In the genomic region with DNA sequence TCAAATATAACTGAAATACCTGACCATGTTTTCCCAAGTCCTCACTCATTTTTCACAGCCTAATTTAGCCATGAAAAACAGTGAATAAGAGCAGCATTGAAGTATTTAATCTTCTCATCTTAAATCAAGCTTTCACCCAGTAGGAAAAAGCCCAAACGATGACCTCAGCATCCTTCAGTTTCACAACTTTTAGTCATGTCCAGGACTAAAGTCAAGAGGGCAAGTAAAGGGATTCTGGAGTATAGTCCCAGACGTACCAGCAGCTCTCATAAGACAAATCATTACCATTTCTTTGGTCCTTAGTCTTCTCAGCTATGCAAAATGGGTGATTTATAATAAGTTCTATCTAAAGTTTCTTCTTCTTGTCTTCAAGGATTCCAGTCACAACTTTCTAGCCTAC, we compare ENCODE assay signal across 23 cellular contexts.
"Had no signal": no experiment of that assay in that cellular context is flagged by ENCODE, and none has a peak within 500 bp of the region (broad histone marks: within the 10 kb centered on the region; RNA-seq: fewer than 3 reads in every experiment).

No MANE protein-coding gene starts in this region.

- H3K9ac ChIP-seq: SK-N-SH had no signal

- H3K27me3 Mint-ChIP-seq: activated naive CD4-positive, alpha-beta T cell treated with anti-CD3 and anti-CD28 coated beads, Interleukin-2, amount 10 ng/mL, durations not matched to agents 7 days and 5 days; activated naive CD8-positive, alpha-beta T cell treated with anti-CD3 and anti-CD28 coated beads for 36 hours had no signal

- DNase-seq: activated CD4-positive, alpha-beta T cell treated with anti-CD3 and anti-CD28 coated beads for 4 hours; activated CD4-positive, CD25-positive, alpha-beta regulatory T cell; activated CD8-positive, alpha-beta memory T cell treated with anti-CD3 and anti-CD28 coated beads, Interleukin-2, amount 50 U/mL, for 4 hours; activated CD8-positive, alpha-beta T cell treated with anti-CD3 and anti-CD28 coated beads for 36 hours; activated gamma-delta T cell treated with Interleukin-2 at 50 U/mL for 16 hours; activated naive CD4-positive, alpha-beta T cell treated with anti-CD3 and anti-CD28 coated beads, Interleukin-2, amount 10 ng/mL, durations not matched to agents 7 days and 5 days; activated naive CD8-positive, alpha-beta T cell treated with anti-CD3 and anti-CD28 coated beads for 36 hours; activated T-cell treated with anti-CD3 and anti-CD28 coated beads, Interleukin-2, amount 50 U/mL, for 72 hours; Kasumi-1; KBM-7; NCI-H1105 treated with DMSO at 0.1 percent for 48 hours; NCI-H146; NCI-H187 treated with DMSO at 0.1 percent for 48 hours; NCI-H2081 treated with DMSO at 0.1 percent for 48 hours; NCI-H446; NCI-H524 treated with DMSO at 0.1 percent for 48 hours; NCI-H774; SJCRH30; SK-N-SH; T-helper 1 cell had no signal

- H3K4me1 Mint-ChIP-seq: activated naive CD4-positive, alpha-beta T cell treated with anti-CD3 and anti-CD28 coated beads, Interleukin-2, amount 10 ng/mL, durations not matched to agents 7 days and 5 days; activated naive CD8-positive, alpha-beta T cell treated with anti-CD3 and anti-CD28 coated beads for 36 hours had no signal

- H3K36me3 Mint-ChIP-seq: activated naive CD4-positive, alpha-beta T cell treated with anti-CD3 and anti-CD28 coated beads, Interleukin-2, amount 10 ng/mL, durations not matched to agents 7 days and 5 days; activated naive CD8-positive, alpha-beta T cell treated with anti-CD3 and anti-CD28 coated beads for 36 hours had no signal

- H3K27ac Mint-ChIP-seq: activated CD8-positive, alpha-beta T cell treated with anti-CD3 and anti-CD28 coated beads for 36 hours; activated naive CD4-positive, alpha-beta T cell treated with anti-CD3 and anti-CD28 coated beads, Interleukin-2, amount 10 ng/mL, durations not matched to agents 7 days and 5 days; activated naive CD8-positive, alpha-beta T cell treated with anti-CD3 and anti-CD28 coated beads for 36 hours; activated T-cell treated with anti-CD3 and anti-CD28 coated beads, Interleukin-2, amount 50 U/mL, for 72 hours; activated T-helper 2 cell treated with anti-CD3 and anti-CD28 coated beads, Interferon-gamma antibody, Interleukin-2, Interleukin-4, amounts not matched to agents 10 μg/mL and 5 μg/mL and 100 μg/mL, durations not matched to agents 14 hours and 24 hours and 36 hours had no signal

- ATAC-seq: activated CD8-positive, alpha-beta T cell treated with anti-CD3 and anti-CD28 coated beads for 36 hours; activated T-cell treated with anti-CD3 and anti-CD28 coated beads, Interleukin-2, amount 50 U/mL, for 72 hours had no signal

- H3K27me3 ChIP-seq: breast epithelium, SJCRH30 had no signal

- H3K4me3 Mint-ChIP-seq: activated CD8-positive, alpha-beta T cell treated with anti-CD3 and anti-CD28 coated beads for 36 hours; activated naive CD4-positive, alpha-beta T cell treated with anti-CD3 and anti-CD28 coated beads, Interleukin-2, amount 10 ng/mL, durations not matched to agents 7 days and 5 days; activated naive CD8-positive, alpha-beta T cell treated with anti-CD3 and anti-CD28 coated beads for 36 hours; activated T-cell treated with anti-CD3 and anti-CD28 coated beads, Interleukin-2, amount 50 U/mL, for 72 hours had no signal

- H3K36me3 ChIP-seq: breast epithelium, SJCRH30 had no signal

- H3K9me3 Mint-ChIP-seq: activated CD8-positive, alpha-beta T cell treated with anti-CD3 and anti-CD28 coated beads for 36 hours; activated naive CD4-positive, alpha-beta T cell treated with anti-CD3 and anti-CD28 coated beads, Interleukin-2, amount 10 ng/mL, durations not matched to agents 7 days and 5 days; activated naive CD8-positive, alpha-beta T cell treated with anti-CD3 and anti-CD28 coated beads for 36 hours; activated T-cell treated with anti-CD3 and anti-CD28 coated beads, Interleukin-2, amount 50 U/mL, for 72 hours; activated T-helper 2 cell treated with anti-CD3 and anti-CD28 coated beads, Interferon-gamma antibody, Interleukin-2, Interleukin-4, amounts not matched to agents 10 μg/mL and 5 μg/mL and 100 μg/mL, durations not matched to agents 14 hours and 24 hours and 36 hours had no signal

- H3K9me3 ChIP-seq: breast epithelium, SJCRH30, SK-N-SH had no signal

- H3K4me3 ChIP-seq: breast epithelium, SJCRH30 had no signal

- H3K4me1 ChIP-seq: breast epithelium, SJCRH30 had no signal

- H3K27ac ChIP-seq: breast epithelium, SJCRH30, VCaP had no signal
